ENCODE assay signal across 1 cellular context in the genomic region with DNA sequence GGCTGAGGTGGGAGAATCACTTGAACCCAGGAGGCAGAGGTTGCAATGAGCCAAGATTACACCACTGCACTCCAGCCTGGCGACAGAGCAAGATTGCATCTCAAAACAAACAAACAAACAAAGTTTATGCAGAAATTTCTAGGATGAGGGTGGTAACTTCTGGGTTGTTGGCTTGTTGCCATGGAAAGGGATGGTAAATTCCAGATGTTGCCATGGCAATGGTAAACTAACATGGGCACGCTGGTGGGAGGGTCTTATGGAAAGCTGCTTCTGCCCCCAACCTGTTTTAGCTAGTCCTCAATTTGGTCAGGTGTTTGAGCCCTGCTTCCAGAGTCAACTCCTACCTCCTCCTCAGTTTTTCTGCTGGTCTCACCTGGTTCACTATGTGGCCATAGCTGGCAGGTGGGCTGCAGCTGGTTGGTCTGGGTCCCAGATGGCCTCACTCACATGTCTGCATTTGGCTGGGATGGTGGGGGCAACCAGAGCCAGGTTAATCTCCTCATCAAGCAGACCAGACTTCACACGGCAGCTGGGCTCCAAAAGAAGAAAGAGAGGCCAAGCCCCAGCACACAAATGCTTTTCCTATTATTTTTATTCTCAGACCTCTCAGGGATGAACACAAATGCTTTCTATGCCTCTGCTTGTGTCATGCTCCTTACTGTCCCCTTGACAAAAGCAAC.
TF ChIP-seq lines count a peak whose summit lies in the region.

No MANE protein-coding gene starts in this region.

TF ChIP-seq in H1, 55 proteins besides CTCF, POLR2A, EP300 and RAD21 (continued from another document):
- TF ChIP-seq, protein P1, sequence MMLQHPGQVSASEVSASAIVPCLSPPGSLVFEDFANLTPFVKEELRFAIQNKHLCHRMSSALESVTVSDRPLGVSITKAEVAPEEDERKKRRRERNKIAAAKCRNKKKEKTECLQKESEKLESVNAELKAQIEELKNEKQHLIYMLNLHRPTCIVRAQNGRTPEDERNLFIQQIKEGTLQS (IDR thresholded peaks at IDR 0.05; ENCODE audit: insufficient read depth, low read depth, low read length), result no peak
- TF ChIP-seq CEBPB (IDR thresholded peaks at IDR 0.05; ENCODE audit: low read depth, low read length) (no peak), TAF1 (IDR thresholded peaks at IDR 0.05; ENCODE audit: low read depth, low read length) (no peak), CREB1 (IDR thresholded peaks at IDR 0.05) (no peak), EGR1 (IDR thresholded peaks at IDR 0.05; ENCODE audit: borderline replicate concordance, low read depth, low read length) (no peak), KDM5A (IDR thresholded peaks at IDR 0.05; ENCODE audit: low read length) (no peak)
